17 cellular contexts compared by ENCODE assay signal in the genomic region with DNA sequence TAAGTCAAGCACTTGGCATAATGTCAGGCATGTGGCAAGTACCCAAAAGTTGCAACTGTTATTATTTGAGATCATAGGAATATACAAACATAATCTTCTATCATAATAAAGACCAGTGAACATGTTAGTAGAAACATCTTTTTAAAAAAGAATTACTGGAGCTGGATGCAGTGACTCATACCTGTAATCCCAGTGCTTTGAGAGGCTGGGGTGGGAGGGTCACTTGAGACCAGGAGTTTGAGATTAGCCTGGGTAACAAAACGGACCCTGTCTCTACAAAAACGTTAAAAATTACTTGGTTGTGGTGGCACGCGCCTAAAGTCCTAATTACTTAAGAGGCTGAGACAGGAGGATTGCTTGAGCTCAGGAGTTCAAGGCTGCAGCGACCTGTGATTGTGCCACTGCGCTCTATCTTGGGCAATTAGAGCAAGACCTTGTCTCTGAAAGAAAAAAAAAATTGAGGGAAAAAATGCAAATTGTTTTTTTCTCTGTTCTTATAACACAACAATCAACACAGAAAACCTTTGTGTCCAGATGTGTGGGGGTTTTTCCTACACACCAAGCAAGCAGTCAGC.
"Had no signal": no experiment of that assay in that cellular context is flagged by ENCODE, and none has a peak within 500 bp of the region (broad histone marks: within the 10 kb centered on the region; RNA-seq: fewer than 3 reads in every experiment).

No MANE protein-coding gene starts in this region.

- H3K4me3 ChIP-seq: coronary artery, dorsolateral prefrontal cortex, gastrocnemius medialis, lung, mucosa of descending colon, smooth muscle cell had no signal

- H3K36me3 ChIP-seq: gastrocnemius medialis, neutrophil had no signal

- H3K9me3 ChIP-seq: gastrocnemius medialis, mucosa of descending colon, neutrophil had no signal

- H3K27ac ChIP-seq: coronary artery, dorsolateral prefrontal cortex, neutrophil had no signal

- ATAC-seq: esophagus mucosa; gastrocnemius medialis; left ventricle myocardium superior; mucosa of descending colon; naive thymus-derived CD8-positive, alpha-beta T cell; right cardiac atrium had no signal

- H3K4me3 Mint-ChIP-seq: naive thymus-derived CD8-positive, alpha-beta T cell had no signal

- H3K27me3 ChIP-seq: dorsolateral prefrontal cortex, gastrocnemius medialis, neutrophil had no signal

- H3K4me1 Mint-ChIP-seq: naive thymus-derived CD8-positive, alpha-beta T cell had no signal

- H3K4me2 ChIP-seq: smooth muscle cell had no signal

- DNase-seq: dorsolateral prefrontal cortex; effector CD8-positive, alpha-beta T cell; gastrocnemius medialis; glutamatergic neuron; left ventricle myocardium superior; mucosa of descending colon; naive thymus-derived CD8-positive, alpha-beta T cell; posterior cingulate gyrus; stimulated activated CD4-positive, alpha-beta T cell treated with anti-CD3 and anti-CD28 coated beads, Interleukin-2, amount 100 ng/mL, for 48 hours; stimulated activated naive CD4-positive, alpha-beta T cell treated with Interleukin-2 at 50 U/mL for 16 hours; trophoblast cell had no signal

- H3K27ac Mint-ChIP-seq: naive thymus-derived CD8-positive, alpha-beta T cell had no signal

- H3K27me3 Mint-ChIP-seq: naive thymus-derived CD8-positive, alpha-beta T cell had no signal
